In genomic region chr20:5608448-5609161, GRCh38 we compare ENCODE assay signal across 8 cellular contexts. TPM values are rescaled to one million over a fixed set of nuclear protein-coding genes. Genes with fewer than 3 reads are reported as not detected.
DNase-seq lines count a peak whose midpoint lies in the region; ATAC-seq and TF ChIP-seq lines count a peak whose summit lies in the region.

No MANE protein-coding gene starts in this region.

- H2AFZ ChIP-seq in SU-DHL-6 (ENCODE audit: low read depth, low read length, severe bottlenecking) (no peak overlapping the region), fibroblast of lung (ENCODE audit: low read length) (no peak overlapping the region)

- H3K9ac ChIP-seq in SU-DHL-6 (ENCODE audit: low read length), result peak overlapping the region; percentile 99
- peak overlapping the region; percentile 5 for H3K9ac ChIP-seq in fibroblast of lung (ENCODE audit: insufficient read depth, low read length)

- no peaks in the 10 kb centered on the region for H3K9me2 ChIP-seq in SU-DHL-6 (replicated peaks; ENCODE audit: insufficient read depth, low read length)

- H3K27ac Mint-ChIP-seq in stimulated activated naive B cell treated with anti-CD40 and anti-IgM and Interleukin-4, amounts not matched to agents 10 μg/mL and 1 μg/mL and 100 μg/mL, for 72 hours, result peak overlapping the region; percentile 84

- H3K79me2 ChIP-seq in SU-DHL-6 (ENCODE audit: insufficient read depth, low read length), result peaks cover 68% of the 10 kb centered on the region
- H3K79me2 ChIP-seq in fibroblast of lung (ENCODE audit: control insufficient read depth, insufficient read depth, low read length), result peaks cover 52% of the 10 kb centered on the region

- H3K9me3 ChIP-seq in SU-DHL-6 (ENCODE audit: insufficient read depth, low read length) (no peaks in the 10 kb centered on the region), fibroblast of lung (ENCODE audit: control insufficient read depth, insufficient read depth, low read depth, low read length) (no peaks in the 10 kb centered on the region)

- H3K4me3 Mint-ChIP-seq in activated T-cell treated with anti-CD3 and anti-CD28 coated beads, Interleukin-2, amount 50 U/mL, for 4 hours, result peak overlapping the region; percentile 96
- peak overlapping the region; percentile 78 to 98 for H3K4me3 Mint-ChIP-seq in stimulated activated naive B cell treated with anti-CD40 and anti-IgM and Interleukin-4, amounts not matched to agents 10 μg/mL and 1 μg/mL and 100 μg/mL, for 72 hours

- H3K27me3 ChIP-seq in SU-DHL-6 (ENCODE audit: low read length), result no peaks in the 10 kb centered on the region
- no peaks in the 10 kb centered on the region for H3K27me3 ChIP-seq in fibroblast of lung (ENCODE audit: control insufficient read depth, insufficient read depth, low read length)

- peaks cover 24% of the 10 kb centered on the region for H3K36me3 Mint-ChIP-seq in activated T-cell treated with anti-CD3 and anti-CD28 coated beads, Interleukin-2, amount 50 U/mL, for 4 hours (ENCODE audit: insufficient read depth)
- peaks cover 24 to 27% of the 10 kb centered on the region in 2 donors for H3K36me3 Mint-ChIP-seq in stimulated activated naive B cell treated with anti-CD40 and anti-IgM and Interleukin-4, amounts not matched to agents 10 μg/mL and 1 μg/mL and 100 μg/mL, for 72 hours

- H3K4me1 ChIP-seq in fibroblast of lung (ENCODE audit: control insufficient read depth, extremely low read depth, insufficient read depth, low read length), result no peaks in the 10 kb centered on the region

- no peak for ATAC-seq in activated T-cell treated with anti-CD3 and anti-CD28 coated beads, Interleukin-2, amount 50 U/mL, for 4 hours
- no peak for ATAC-seq in stimulated activated naive B cell treated with anti-CD40 and anti-IgM and Interleukin-4, amounts not matched to agents 10 μg/mL and 1 μg/mL and 100 μg/mL, for 72 hours (replicated peaks)
- no peak for ATAC-seq in GM19324 (IDR thresholded peaks at IDR 0.05; ENCODE audit: low FRiP score, unreplicated experiment)
- ATAC-seq in HG03139 (IDR thresholded peaks at IDR 0.05; ENCODE audit: unreplicated experiment), result no peak

- no peak for DNase-seq in activated T-cell treated with anti-CD3 and anti-CD28 coated beads, Interleukin-2, amount 50 U/mL, for 4 hours
- no peak for DNase-seq in activated T-cell treated with anti-CD3 and anti-CD28 coated beads for 4 hours
- peak; percentile 47 to 68 for DNase-seq in fibroblast of lung (ENCODE audit: low read depth in 2 of 2)
- no peak for DNase-seq in stimulated activated naive B cell treated with anti-CD40 and anti-IgM and Interleukin-4, amounts not matched to agents 10 μg/mL and 1 μg/mL and 100 μg/mL, for 72 hours
- no peak for DNase-seq in NCI-H524 treated with DMSO at 0.1 percent for 48 hours (lab: John Stamatoyannopoulos, UW)

- H3K27me3 Mint-ChIP-seq in activated T-cell treated with anti-CD3 and anti-CD28 coated beads, Interleukin-2, amount 50 U/mL, for 4 hours (ENCODE audit: low read depth), result no peaks in the 10 kb centered on the region
- H3K27me3 Mint-ChIP-seq in stimulated activated naive B cell treated with anti-CD40 and anti-IgM and Interleukin-4, amounts not matched to agents 10 μg/mL and 1 μg/mL and 100 μg/mL, for 72 hours, result no peaks in the 10 kb centered on the region

- H3K4me1 Mint-ChIP-seq in activated T-cell treated with anti-CD3 and anti-CD28 coated beads, Interleukin-2, amount 50 U/mL, for 4 hours (ENCODE audit: low read depth), result peaks cover 57% of the 10 kb centered on the region
- H3K4me1 Mint-ChIP-seq in stimulated activated naive B cell treated with anti-CD40 and anti-IgM and Interleukin-4, amounts not matched to agents 10 μg/mL and 1 μg/mL and 100 μg/mL, for 72 hours, result peaks cover 25 to 48% of the 10 kb centered on the region in 2 donors

- H4K20me1 ChIP-seq in SU-DHL-6 (ENCODE audit: low read depth, low read length) (no peaks in the 10 kb centered on the region), fibroblast of lung (ENCODE audit: control insufficient read depth, extremely low read depth, insufficient read depth, low read length) (no peaks in the 10 kb centered on the region)

- no peaks in the 10 kb centered on the region for H3K9me3 Mint-ChIP-seq in activated T-cell treated with anti-CD3 and anti-CD28 coated beads, Interleukin-2, amount 50 U/mL, for 4 hours
- H3K9me3 Mint-ChIP-seq in stimulated activated naive B cell treated with anti-CD40 and anti-IgM and Interleukin-4, amounts not matched to agents 10 μg/mL and 1 μg/mL and 100 μg/mL, for 72 hours, result no peaks in the 10 kb centered on the region

- peaks cover 31% of the 10 kb centered on the region for H3K36me3 ChIP-seq in SU-DHL-6 (ENCODE audit: low read length)
- H3K36me3 ChIP-seq in fibroblast of lung (ENCODE audit: control insufficient read depth, insufficient read depth, low read length), result no peaks in the 10 kb centered on the region

- TF ChIP-seq CTCF in SU-DHL-6 (IDR thresholded peaks at IDR 0.05; ENCODE audit: insufficient read depth, low read length, poor library complexity, severe bottlenecking) (no peak), fibroblast of lung (conservative IDR thresholded peaks at IDR 0.05 in 1 of 2, IDR thresholded peaks at IDR 0.05 in 1 of 2; ENCODE audit: low read depth in 1 of 2, low read length in 2 of 2) (no peak)

- H3F3A ChIP-seq in SU-DHL-6 (ENCODE audit: insufficient read depth), result peaks cover 62% of the 10 kb centered on the region

- H3K4me2 ChIP-seq in SU-DHL-6 (ENCODE audit: low read depth, low read length, poor library complexity, severe bottlenecking), result peak overlapping the region; percentile 100
- peak overlapping the region; percentile 96 for H3K4me2 ChIP-seq in fibroblast of lung (ENCODE audit: extremely low read depth, insufficient read depth, low read length)

- H3K4me3 ChIP-seq in SU-DHL-6 (ENCODE audit: insufficient read depth, low read length, poor library complexity, severe bottlenecking) (peak overlapping the region; percentile 99), fibroblast of lung (replicated peaks in 1 of 4; ENCODE audit: control extremely low read depth in 1 of 4, insufficient read depth in 1 of 4, low read depth in 3 of 4, low read length in 4 of 4) (peak overlapping the region; percentile 94 to 100 (median 94))

- peak overlapping the region; percentile 95 for H3K27ac ChIP-seq in SU-DHL-6 (ENCODE audit: low read depth, low read length)
- H3K27ac ChIP-seq in fibroblast of lung (ENCODE audit: insufficient read depth, low read length), result peak overlapping the region; percentile 96

RNA-seq across cellular contexts. Expression of gene GPCPD1, which starts 2.2 kb away (rescaled TPM):
- total RNA-seq in activated T-cell treated with anti-CD3 and anti-CD28 coated beads, Interleukin-2, amount 50 U/mL, for 4 hours, result 10 to 100 TPM; 21.4 to 26.3 (median 24.4) TPM
- total RNA-seq in fibroblast of lung, result 12.6 and 31.0 TPM in 2 replicates
- 8.4 and 10.9 TPM in 2 replicates for polyA plus RNA-seq in fibroblast of lung
- 6.5 and 7.8 TPM in 2 replicates for polyA plus RNA-seq in fibroblast of lung (2012)
- 2.4 and 4.1 TPM in 2 replicates for polyA minus RNA-seq in fibroblast of lung (ENCODE audit: low replicate concordance)

Comparison
In these comparisons a context has a peak if more than half of its experiments do, and no peak if none do; other contexts are left out.
1. DNase-seq: peak in fibroblast of lung (2 of 2); none in activated T-cell treated with anti-CD3 and anti-CD28 coated beads, Interleukin-2, amount 50 U/mL, for 4 hours (single experiment), activated T-cell treated with anti-CD3 and anti-CD28 coated beads for 4 hours (single experiment), stimulated activated naive B cell treated with anti-CD40 and anti-IgM and Interleukin-4, amounts not matched to agents 10 μg/mL and 1 μg/mL and 100 μg/mL, for 72 hours (single experiment) and NCI-H524 treated with DMSO at 0.1 percent for 48 hours (single experiment).